In genomic region chr10:73763343-73763742, GRCh38 we compare ENCODE assay signal across 16 cellular contexts. TPM values are rescaled to one million over a fixed set of nuclear protein-coding genes. Genes with fewer than 3 reads are reported as not detected.
DNase-seq lines count a peak whose midpoint lies in the region; ATAC-seq, FAIRE-seq and TF ChIP-seq lines count a peak whose summit lies in the region.
"Had no signal": no experiment of that assay in that cellular context is flagged by ENCODE, and none has a peak within 500 bp of the region (broad histone marks: within the 10 kb centered on the region; RNA-seq: fewer than 3 reads in every experiment).

No MANE protein-coding gene starts in this region.

- H3K36me3 Mint-ChIP-seq in stimulated activated naive CD8-positive, alpha-beta T cell treated with anti-CD3 and anti-CD28 coated beads, Interleukin-15, Interleukin-2, amounts not matched to agents 100 ng/mL and 50 ng/mL, for 24 hours (ENCODE audit: low read depth), result peaks cover 86% of the 10 kb centered on the region
- H3K36me3 Mint-ChIP-seq in T-helper 17 cell (ENCODE audit: low read depth), result peaks cover 29% of the 10 kb centered on the region
- peaks cover 63% of the 10 kb centered on the region for H3K36me3 Mint-ChIP-seq in chondrocyte (ENCODE audit: low read depth)

- no peak overlapping the region for H2AK5ac ChIP-seq in neuronal stem cell (ENCODE audit: low read depth, low read length)

- no peak overlapping the region for H3K14ac ChIP-seq in neuronal stem cell (ENCODE audit: low read length)

- peaks cover 2% of the 10 kb centered on the region for H4K20me1 ChIP-seq in keratinocyte (ENCODE audit: control insufficient read depth, extremely low read depth, insufficient read depth, low read length)

- H3K4me1 Mint-ChIP-seq in stimulated activated naive CD8-positive, alpha-beta T cell treated with anti-CD3 and anti-CD28 coated beads, Interleukin-15, Interleukin-2, amounts not matched to agents 100 ng/mL and 50 ng/mL, for 24 hours (ENCODE audit: low read depth), result peaks cover 36% of the 10 kb centered on the region
- H3K4me1 Mint-ChIP-seq in stimulated activated naive CD8-positive, alpha-beta T cell treated with anti-CD3 and anti-CD28 coated beads, Interleukin-15, amount 100 ng/mL, for 72 hours, result peaks cover 56% of the 10 kb centered on the region
- H3K4me1 Mint-ChIP-seq in T-helper 17 cell (peaks cover 42% of the 10 kb centered on the region), chondrocyte (ENCODE audit: low read depth) (peaks cover 2% of the 10 kb centered on the region)
- H3K4me1 Mint-ChIP-seq: neural crest cell had no signal

- no peak for ATAC-seq in stimulated activated naive CD8-positive, alpha-beta T cell treated with anti-CD3 and anti-CD28 coated beads, Interleukin-15, amount 100 ng/mL, for 72 hours
- peak; percentile 59 for ATAC-seq in T-helper 17 cell
- ATAC-seq: heart right ventricle had no signal

- H3K4me3 Mint-ChIP-seq in stimulated activated naive CD8-positive, alpha-beta T cell treated with anti-CD3 and anti-CD28 coated beads, Interleukin-15, Interleukin-2, amounts not matched to agents 100 ng/mL and 50 ng/mL, for 24 hours, result no peak overlapping the region
- H3K4me3 Mint-ChIP-seq in stimulated activated naive CD8-positive, alpha-beta T cell treated with anti-CD3 and anti-CD28 coated beads, Interleukin-15, amount 100 ng/mL, for 72 hours, result no peak overlapping the region
- H3K4me3 Mint-ChIP-seq in T-helper 17 cell, result no peak overlapping the region
- H3K4me3 Mint-ChIP-seq in chondrocyte (ENCODE audit: unreplicated experiment), result no peak overlapping the region
- H3K4me3 Mint-ChIP-seq: activated naive CD8-positive, alpha-beta T cell treated with anti-CD3 and anti-CD28 coated beads, Interleukin-2, amount 10 ng/mL, durations not matched to agents 7 days and 5 days; neural crest cell had no signal

- no peak overlapping the region for H4K91ac ChIP-seq in neuronal stem cell (ENCODE audit: low read depth, low read length, poor library complexity)

- peaks cover 23% of the 10 kb centered on the region for H3K4me1 ChIP-seq in keratinocyte (ENCODE audit: control insufficient read depth, extremely low read depth, insufficient read depth, low read length)
- H3K4me1 ChIP-seq in neuronal stem cell (ENCODE audit: control insufficient read depth in 2 of 2, insufficient read depth in 1 of 2, low read depth in 1 of 2, low read length in 2 of 2), result no peaks in the 10 kb centered on the region

- no CpG with 5 or more reads among the region's 2 CpGs for WGBS in neuronal stem cell (ENCODE audit: extremely low coverage in 2 of 2, insufficient read length in 2 of 2, insufficient replicate concordance in 1 of 2), 2 donors

- no peaks in the 10 kb centered on the region for H3K27me3 Mint-ChIP-seq in stimulated activated naive CD8-positive, alpha-beta T cell treated with anti-CD3 and anti-CD28 coated beads, Interleukin-15, Interleukin-2, amounts not matched to agents 100 ng/mL and 50 ng/mL, for 24 hours
- no peaks in the 10 kb centered on the region for H3K27me3 Mint-ChIP-seq in stimulated activated naive CD8-positive, alpha-beta T cell treated with anti-CD3 and anti-CD28 coated beads, Interleukin-15, amount 100 ng/mL, for 72 hours
- no peaks in the 10 kb centered on the region for H3K27me3 Mint-ChIP-seq in T-helper 17 cell
- H3K27me3 Mint-ChIP-seq in chondrocyte (ENCODE audit: low read depth), result no peaks in the 10 kb centered on the region
- H3K27me3 Mint-ChIP-seq: activated naive CD8-positive, alpha-beta T cell treated with anti-CD3 and anti-CD28 coated beads, Interleukin-2, amount 10 ng/mL, durations not matched to agents 7 days and 5 days had no signal

- peaks cover 6% of the 10 kb centered on the region for H3K79me2 ChIP-seq in keratinocyte (ENCODE audit: control insufficient read depth, insufficient read depth, low read length)

- TF ChIP-seq CTCF in keratinocyte (optimal IDR thresholded peaks at IDR 0.05 in 1 of 3, IDR thresholded peaks at IDR 0.05 in 1 of 3, conservative IDR thresholded peaks at IDR 0.05 in 1 of 3; ENCODE audit: extremely low read depth in 1 of 3, insufficient read depth in 2 of 3, low read length in 3 of 3) (no peak), chondrocyte (IDR thresholded peaks at IDR 0.05) (no peak)

- no peaks in the 10 kb centered on the region for H3K9me3 ChIP-seq in T-helper 17 cell (ENCODE audit: control insufficient read depth, low read length, poor library complexity, severe bottlenecking)
- no peaks in the 10 kb centered on the region for H3K9me3 ChIP-seq in keratinocyte (ENCODE audit: control insufficient read depth, low read depth, low read length)
- no peaks in the 10 kb centered on the region for H3K9me3 ChIP-seq in neuronal stem cell (replicated peaks in 1 of 2; ENCODE audit: control insufficient read depth in 2 of 2, insufficient read depth in 1 of 2, low read depth in 1 of 2, low read length in 2 of 2)
- H3K9me3 ChIP-seq: heart right ventricle had no signal

- H3K27ac Mint-ChIP-seq in stimulated activated naive CD8-positive, alpha-beta T cell treated with anti-CD3 and anti-CD28 coated beads, Interleukin-15, Interleukin-2, amounts not matched to agents 100 ng/mL and 50 ng/mL, for 24 hours, result peak overlapping the region; percentile 78
- H3K27ac Mint-ChIP-seq in stimulated activated naive CD8-positive, alpha-beta T cell treated with anti-CD3 and anti-CD28 coated beads, Interleukin-15, amount 100 ng/mL, for 72 hours, result peak overlapping the region in 1 of 2 donors; percentile 71
- peak overlapping the region; percentile 89 for H3K27ac Mint-ChIP-seq in T-helper 17 cell
- no peak overlapping the region for H3K27ac Mint-ChIP-seq in chondrocyte (ENCODE audit: unreplicated experiment)

- FAIRE-seq in keratinocyte (lab: Jason Lieb, UNC), result no peak
- FAIRE-seq: bronchial epithelial cell, islet of Langerhans had no signal

- peak overlapping the region; percentile 71 for H3K27ac ChIP-seq in keratinocyte (ENCODE audit: control insufficient read depth, insufficient read depth, low read length)
- no peak overlapping the region for H3K27ac ChIP-seq in neuronal stem cell (replicated peaks; ENCODE audit: low read length)
- H3K27ac ChIP-seq: heart right ventricle, WERI-Rb-1 had no signal

- H3K9ac ChIP-seq in keratinocyte (ENCODE audit: control insufficient read depth, extremely low read depth, insufficient read depth, low read length) (peak overlapping the region; percentile 53), neuronal stem cell (ENCODE audit: low read depth, low read length, poor library complexity) (no peak overlapping the region)

- dilution Hi-C loops in keratinocyte (cut with MboI; ENCODE audit: extremely low pct_ligation_motif_present, low sequenced_read_pairs), result no loop called here

- H3K4ac ChIP-seq in neuronal stem cell (ENCODE audit: low read length), result no peak overlapping the region

- H4K8ac ChIP-seq in neuronal stem cell (ENCODE audit: low read depth, low read length), result no peak overlapping the region

- no peaks in the 10 kb centered on the region for H3K9me1 ChIP-seq in keratinocyte (ENCODE audit: control insufficient read depth, extremely low read depth, insufficient read depth, low read length)

- H3K79me1 ChIP-seq in neuronal stem cell (ENCODE audit: low read depth, low read length), result peaks cover 3% of the 10 kb centered on the region

- H2BK15ac ChIP-seq in neuronal stem cell (ENCODE audit: low read length), result no peak overlapping the region

- no peak overlapping the region for H2AFZ ChIP-seq in keratinocyte (ENCODE audit: control insufficient read depth, low read length)
- no peak overlapping the region for H2AFZ ChIP-seq in neuronal stem cell (ENCODE audit: low read length)

- no peak overlapping the region for H2BK120ac ChIP-seq in neuronal stem cell (ENCODE audit: low read depth, low read length)

- peak overlapping the region; percentile 34 for H3K4me2 ChIP-seq in keratinocyte (ENCODE audit: control insufficient read depth, extremely low read depth, insufficient read depth, low read depth, low read length)
- no peak overlapping the region for H3K4me2 ChIP-seq in neuronal stem cell (ENCODE audit: insufficient read depth, low read length, poor library complexity, severe bottlenecking)

- H3K4me3 ChIP-seq in keratinocyte (ENCODE audit: control insufficient read depth in 2 of 3, extremely low read depth in 1 of 3, insufficient read depth in 2 of 3, low read depth in 1 of 3, low read length in 3 of 3) (no peak overlapping the region), neuronal stem cell (ENCODE audit: low read length in 2 of 2) (no peak overlapping the region)
- H3K4me3 ChIP-seq: heart right ventricle had no signal

- H3K18ac ChIP-seq in neuronal stem cell (ENCODE audit: low read length), result no peak overlapping the region

- no peaks in the 10 kb centered on the region for H3K9me3 Mint-ChIP-seq in stimulated activated naive CD8-positive, alpha-beta T cell treated with anti-CD3 and anti-CD28 coated beads, Interleukin-15, Interleukin-2, amounts not matched to agents 100 ng/mL and 50 ng/mL, for 24 hours
- H3K9me3 Mint-ChIP-seq in stimulated activated naive CD8-positive, alpha-beta T cell treated with anti-CD3 and anti-CD28 coated beads, Interleukin-15, amount 100 ng/mL, for 72 hours, result no peaks in the 10 kb centered on the region
- H3K9me3 Mint-ChIP-seq in chondrocyte (ENCODE audit: low read depth), result no peaks in the 10 kb centered on the region
- H3K9me3 Mint-ChIP-seq: activated naive CD8-positive, alpha-beta T cell treated with anti-CD3 and anti-CD28 coated beads, Interleukin-2, amount 10 ng/mL, durations not matched to agents 7 days and 5 days; neural crest cell had no signal

- no peak overlapping the region for H2BK12ac ChIP-seq in neuronal stem cell (ENCODE audit: low read length)

- no peak overlapping the region for H2BK5ac ChIP-seq in neuronal stem cell (ENCODE audit: low read length)

- H3K27me3 ChIP-seq in keratinocyte (ENCODE audit: control insufficient read depth, extremely low read depth, insufficient read depth, low read length) (no peaks in the 10 kb centered on the region), neuronal stem cell (ENCODE audit: control insufficient read depth in 3 of 3, insufficient read depth in 3 of 3, low read depth in 1 of 3, low read length in 3 of 3) (no peaks in the 10 kb centered on the region)
- H3K27me3 ChIP-seq: heart right ventricle had no signal

- peaks cover 45 to 67% of the 10 kb centered on the region in 2 experiments for H3K36me3 ChIP-seq in keratinocyte (ENCODE audit: control insufficient read depth in 2 of 2, extremely low read depth in 1 of 2, insufficient read depth in 2 of 2, low read length in 2 of 2)
- peaks cover 57 to 96% of the 10 kb centered on the region in 2 donors for H3K36me3 ChIP-seq in neuronal stem cell (replicated peaks in 1 of 2; ENCODE audit: control insufficient read depth in 2 of 2, insufficient read depth in 2 of 2, low read length in 2 of 2)

- no peak overlapping the region for H3K23ac ChIP-seq in neuronal stem cell (ENCODE audit: low read depth, low read length, poor library complexity)

- DNase-seq in stimulated activated naive CD8-positive, alpha-beta T cell treated with anti-CD3 and anti-CD28 coated beads, Interleukin-15, amount 100 ng/mL, for 72 hours, result no peak
- no peak for DNase-seq in T-helper 17 cell
- no peak for DNase-seq in keratinocyte (ENCODE audit: low read depth, low spot score)
- no peak for DNase-seq in stimulated activated CD4-positive, alpha-beta T cell treated with anti-CD3 and anti-CD28 coated beads, Interleukin-2, amount 100 ng/mL, for 48 hours
- DNase-seq in chondrocyte (ENCODE audit: low spot score), result no peak
- DNase-seq in neuronal stem cell (ENCODE audit: low spot score), result no peak
- DNase-seq: activated naive CD8-positive, alpha-beta T cell treated with anti-CD3 and anti-CD28 coated beads, Interleukin-2, amount 10 ng/mL, durations not matched to agents 7 days and 5 days; heart right ventricle; NCI-H187; NCI-H446; retina; WERI-Rb-1 had no signal

RNA-seq across cellular contexts. Expression of gene CHCHD1, which starts 18.5 kb away (rescaled TPM):
- 1 to 10 TPM; 6.6 to 7.6 TPM for total RNA-seq in T-helper 17 cell
- 39.5 to 59.8 TPM (median 49.8 TPM) in 3 replicates for polyA plus RNA-seq in keratinocyte
- 49.7 TPM for polyA plus RNA-seq in keratinocyte (2011; ENCODE audit: low read depth)
- 26.6 and 41.9 TPM in 2 replicates for polyA plus RNA-seq in keratinocyte (2011; cell fraction: cytosol; rRNA removed)
- 14.0 and 21.6 TPM in 2 replicates for polyA plus RNA-seq in keratinocyte (2011; cell fraction: nucleus; rRNA removed)
- polyA plus RNA-seq in keratinocyte (2012; ENCODE audit: low replicate concordance), result 52.0 and 68.1 TPM in 2 replicates
- polyA minus RNA-seq in keratinocyte, result 3.7 to 6.7 TPM (median 5.2 TPM) in 3 replicates
- polyA minus RNA-seq in keratinocyte (2011; cell fraction: cytosol; rRNA and poly(A)+ RNA removed), result 10.2 TPM
- polyA minus RNA-seq in keratinocyte (2011; cell fraction: nucleus; rRNA and poly(A)+ RNA removed), result 2.2 and 2.6 TPM in 2 replicates
- total RNA-seq in chondrocyte, result 14.8 to 27.5 TPM (median 17.4 TPM) in 3 replicates
- polyA plus RNA-seq in neuronal stem cell (2013, experiment 1 of 2), result 123 TPM
- polyA plus RNA-seq in neuronal stem cell (2013, experiment 2 of 2), result 123 TPM

RNA-seq across cellular contexts. Expression of gene SEC24C, which starts 19.2 kb away (rescaled TPM):
- total RNA-seq in T-helper 17 cell (10 to 100 TPM; 85.0 to 85.5 TPM), chondrocyte (54.0 to 69.1 TPM (median 55.6 TPM) in 3 replicates)
- 65.3 to 78.4 TPM (median 75.8 TPM) in 3 replicates for polyA plus RNA-seq in keratinocyte
- 51.1 TPM for polyA plus RNA-seq in keratinocyte (2011; ENCODE audit: low read depth)
- polyA plus RNA-seq in keratinocyte (2011; cell fraction: cytosol; rRNA removed), result 61.3 and 69.4 TPM in 2 replicates
- polyA plus RNA-seq in keratinocyte (2011; cell fraction: nucleus; rRNA removed), result 145 and 162 TPM in 2 replicates
- 46.1 and 65.3 TPM in 2 replicates for polyA plus RNA-seq in keratinocyte (2012; ENCODE audit: low replicate concordance)
- polyA minus RNA-seq in keratinocyte, result 120 to 259 TPM (median 139 TPM) in 3 replicates
- polyA minus RNA-seq in keratinocyte (2011; cell fraction: cytosol; rRNA and poly(A)+ RNA removed), result 67.5 TPM
- polyA minus RNA-seq in keratinocyte (2011; cell fraction: nucleus; rRNA and poly(A)+ RNA removed), result 86.9 and 109 TPM in 2 replicates
- polyA plus RNA-seq in neuronal stem cell (2013, experiment 1 of 2), result 32.8 TPM
- 33.4 TPM for polyA plus RNA-seq in neuronal stem cell (2013, experiment 2 of 2)

RNA-seq across cellular contexts. Expression of gene ZSWIM8, which starts 22.1 kb away (rescaled TPM):
- total RNA-seq in T-helper 17 cell, result 10 to 100 TPM; 71.7 to 74.7 TPM
- 34.2 to 83.5 TPM (median 39.2 TPM) in 3 replicates for polyA plus RNA-seq in keratinocyte
- 39.5 TPM for polyA plus RNA-seq in keratinocyte (2011; ENCODE audit: low read depth)
- 26.0 and 40.6 TPM in 2 replicates for polyA plus RNA-seq in keratinocyte (2011; cell fraction: cytosol; rRNA removed)
- 130 and 180 TPM in 2 replicates for polyA plus RNA-seq in keratinocyte (2011; cell fraction: nucleus; rRNA removed)
- polyA plus RNA-seq in keratinocyte (2012; ENCODE audit: low replicate concordance), result 45.9 and 88.6 TPM in 2 replicates
- polyA minus RNA-seq in keratinocyte, result 74.5 to 131 TPM (median 122 TPM) in 3 replicates
- polyA minus RNA-seq in keratinocyte (2011; cell fraction: cytosol; rRNA and poly(A)+ RNA removed), result 52.0 TPM
- 96.3 and 104 TPM in 2 replicates for polyA minus RNA-seq in keratinocyte (2011; cell fraction: nucleus; rRNA and poly(A)+ RNA removed)
- 102 to 124 TPM (median 117 TPM) in 3 replicates for total RNA-seq in chondrocyte
- polyA plus RNA-seq in neuronal stem cell (2013, experiment 1 of 2), result 39.1 TPM
- 45.8 TPM for polyA plus RNA-seq in neuronal stem cell (2013, experiment 2 of 2)

RNA-seq across cellular contexts. Expression of gene NDST2, which starts 48.1 kb away (rescaled TPM):
- total RNA-seq in T-helper 17 cell (10 to 100 TPM; 80.6 to 80.9 TPM), chondrocyte (24.4 to 29.0 TPM (median 27.3 TPM) in 3 replicates)
- polyA plus RNA-seq in keratinocyte, result 13.3 to 21.8 TPM (median 14.8 TPM) in 3 replicates
- 6.1 TPM for polyA plus RNA-seq in keratinocyte (2011; ENCODE audit: low read depth)
- 7.1 and 8.6 TPM in 2 replicates for polyA plus RNA-seq in keratinocyte (2011; cell fraction: cytosol; rRNA removed)
- 39.3 and 44.8 TPM in 2 replicates for polyA plus RNA-seq in keratinocyte (2011; cell fraction: nucleus; rRNA removed)
- polyA plus RNA-seq in keratinocyte (2012; ENCODE audit: low replicate concordance), result 11.9 and 12.9 TPM in 2 replicates
- polyA minus RNA-seq in keratinocyte, result 22.7 to 27.4 TPM (median 24.6 TPM) in 3 replicates
- 13.0 TPM for polyA minus RNA-seq in keratinocyte (2011; cell fraction: cytosol; rRNA and poly(A)+ RNA removed)
- polyA minus RNA-seq in keratinocyte (2011; cell fraction: nucleus; rRNA and poly(A)+ RNA removed), result 21.8 and 23.3 TPM in 2 replicates
- polyA plus RNA-seq in neuronal stem cell (2013, experiment 1 of 2), result 14.3 TPM
- 14.9 TPM for polyA plus RNA-seq in neuronal stem cell (2013, experiment 2 of 2)
